Comparison of ENCODE assay signal across 9 cellular contexts in the genomic region with DNA sequence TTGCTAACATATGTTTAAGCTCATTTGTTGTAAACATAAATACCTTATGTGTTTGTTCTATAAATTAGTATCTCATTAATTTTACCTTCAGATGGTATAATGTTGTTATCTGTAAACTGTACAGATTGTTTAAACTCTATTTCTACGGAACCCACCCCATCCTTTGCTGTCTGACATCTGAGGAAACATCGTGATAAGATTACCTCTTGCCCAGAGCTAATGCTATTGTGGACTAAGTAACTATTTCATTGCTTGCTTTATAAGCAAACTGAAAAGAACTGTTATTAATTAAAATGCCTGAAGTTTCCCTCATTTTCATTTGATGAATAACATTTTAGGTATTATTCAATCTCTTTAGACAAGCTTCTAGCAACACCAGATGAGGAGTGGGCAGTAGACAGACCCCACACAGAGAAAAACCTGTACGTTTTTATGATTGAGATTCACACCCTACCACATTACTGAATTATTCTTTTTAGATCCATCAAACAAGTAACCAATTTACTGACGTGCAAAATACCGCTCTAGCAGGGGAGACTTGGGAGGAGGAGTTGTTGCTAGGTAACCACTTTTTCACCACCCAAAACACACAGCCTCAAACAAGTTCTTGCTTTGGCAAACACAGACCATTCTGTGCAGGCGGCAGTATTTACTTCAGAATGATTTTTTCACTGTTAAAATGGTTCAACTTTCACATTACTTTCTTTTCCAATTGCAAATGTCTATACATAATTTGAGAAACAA. TPM values are rescaled to one million over a fixed set of nuclear protein-coding genes. Genes with fewer than 3 reads are reported as not detected.
A peak's percentile ranks its signal among the peaks of the same experiment; 100 is the strongest.
DNase-seq lines count a peak whose midpoint lies in the region; ATAC-seq and TF ChIP-seq lines count a peak whose summit lies in the region.
"Had no signal": no experiment of that assay in that cellular context is flagged by ENCODE, and none has a peak within 500 bp of the region (broad histone marks: within the 10 kb centered on the region; RNA-seq: fewer than 3 reads in every experiment).

No MANE protein-coding gene starts in this region.

- no peak overlapping the region for H3K27ac ChIP-seq in CD4-positive, CD25-positive, alpha-beta regulatory T cell (ENCODE audit: insufficient read depth, low read length, poor library complexity, severe bottlenecking)
- H3K27ac ChIP-seq in spleen: no peak overlapping the region

- no peaks in the 10 kb centered on the region for H3K9me3 ChIP-seq in CD4-positive, CD25-positive, alpha-beta regulatory T cell (ENCODE audit: control insufficient read depth in 2 of 2, low read length in 2 of 2)
- H3K9me3 ChIP-seq in spleen: no peaks in the 10 kb centered on the region

- no peaks in the 10 kb centered on the region for H3K4me1 ChIP-seq in CD4-positive, CD25-positive, alpha-beta regulatory T cell (ENCODE audit: control insufficient read depth, insufficient read depth, low read length, poor library complexity, severe bottlenecking)
- H3K4me1 ChIP-seq in spleen: no peaks in the 10 kb centered on the region

- ATAC-seq in CD4-positive, CD25-positive, alpha-beta regulatory T cell (ENCODE audit: low read depth in 2 of 2): peak; percentile 31 to 52
- ATAC-seq in HG02885 (IDR thresholded peaks at IDR 0.05; ENCODE audit: poor library complexity, unreplicated experiment): peak; percentile 52

- no peaks in the 10 kb centered on the region for H3K36me3 Mint-ChIP-seq in CD4-positive, CD25-positive, alpha-beta regulatory T cell

- no peak for TF ChIP-seq POLR2A in erythroblast (IDR thresholded peaks at IDR 0.05; ENCODE audit: low read length)
- TF ChIP-seq POLR2A in spleen (IDR thresholded peaks at IDR 0.05): no peak

- intact Hi-C loops in spleen (cut with DNase I; ENCODE audit: low total_unique reads): no loop called here

- H3K36me3 ChIP-seq in CD4-positive, CD25-positive, alpha-beta regulatory T cell (ENCODE audit: control insufficient read depth, insufficient read depth, low read length): no peaks in the 10 kb centered on the region
- H3K36me3 ChIP-seq in spleen: no peaks in the 10 kb centered on the region

- peaks cover 8% of the 10 kb centered on the region for H3K27me3 Mint-ChIP-seq in CD4-positive, CD25-positive, alpha-beta regulatory T cell

- TF ChIP-seq CTCF in spleen (IDR thresholded peaks at IDR 0.05 in 8 of 11, conservative IDR thresholded peaks at IDR 0.05 in 3 of 11): no peak

- WGBS in spleen, 5 donors: 8 to 14% (median 13%) methylated on average over 6 of the region's 6 CpGs

- no peaks in the 10 kb centered on the region for H3K27me3 ChIP-seq in CD4-positive, CD25-positive, alpha-beta regulatory T cell (ENCODE audit: control insufficient read depth, insufficient read depth, low read length)
- peaks cover 0 to 20% (median 0%) of the 10 kb centered on the region in 7 donors for H3K27me3 ChIP-seq in spleen (replicated peaks in 1 of 7)

- no peak overlapping the region for H3K27ac Mint-ChIP-seq in CD4-positive, CD25-positive, alpha-beta regulatory T cell

- H3K4me3 Mint-ChIP-seq in CD4-positive, CD25-positive, alpha-beta regulatory T cell: no peak overlapping the region

- no peak overlapping the region for H3K4me3 ChIP-seq in CD4-positive, CD25-positive, alpha-beta regulatory T cell (ENCODE audit: low read depth, low read length)
- no peak overlapping the region for H3K4me3 ChIP-seq in spleen

- H3K9me3 Mint-ChIP-seq in CD4-positive, CD25-positive, alpha-beta regulatory T cell: peaks cover 0 to 6% (median 1%) of the 10 kb centered on the region in 7 donors

- DNase-seq in CD4-positive, CD25-positive, alpha-beta regulatory T cell: peak in 2 of 3 donors; percentile 4 to 6
- DNase-seq in NCI-H226: peak; percentile 43
- peak; percentile 19 to 32 for DNase-seq in erythroblast (lab: John Stamatoyannopoulos, UW)
- DNase-seq in stimulated activated CD4-positive, alpha-beta T cell treated with anti-CD3 and anti-CD28 coated beads, Interleukin-15, amount 100 ng/mL, for 24 hours: no peak
- no peak for DNase-seq in spleen
- DNase-seq in activated CD4-positive, alpha-beta T cell treated with anti-CD3 and anti-CD28 coated beads, Interleukin-2, amount 50 U/mL, for 1 hour: no peak
- no peak for DNase-seq in stimulated activated naive CD4-positive, alpha-beta T cell treated with Interleukin-2 at 50 U/mL for 16 hours (lab: John Stamatoyannopoulos, UW)
- DNase-seq: stimulated activated CD4-positive, alpha-beta T cell treated with anti-CD3 and anti-CD28 coated beads, Interleukin-2, amount 100 ng/mL, for 24 hours had no signal

- peaks cover 0 to 4% (median 2%) of the 10 kb centered on the region in 4 donors for H3K4me1 Mint-ChIP-seq in CD4-positive, CD25-positive, alpha-beta regulatory T cell

RNA-seq across cellular contexts. Expression of gene SYT4, which starts 1.9 kb away (rescaled TPM):
- total RNA-seq in CD4-positive, CD25-positive, alpha-beta regulatory T cell: 1.7 TPM
- polyA plus RNA-seq in CD4-positive, CD25-positive, alpha-beta regulatory T cell: 1 to 10 TPM in 1 of 4 donors, under 1 TPM in 1, not detected in 2; 0.20 to 1.7 TPM
- not detected for total RNA-seq in spleen
- polyA plus RNA-seq in spleen: not detected

Comparison
In these comparisons a context has a peak if more than half of its experiments do, and no peak if none do; other contexts are left out.
1. DNase-seq: peak in CD4-positive, CD25-positive, alpha-beta regulatory T cell (2 of 3), NCI-H226 (single experiment) and erythroblast (2 of 2); none in stimulated activated CD4-positive, alpha-beta T cell treated with anti-CD3 and anti-CD28 coated beads, Interleukin-15, amount 100 ng/mL, for 24 hours (single experiment), spleen (single experiment), activated CD4-positive, alpha-beta T cell treated with anti-CD3 and anti-CD28 coated beads, Interleukin-2, amount 50 U/mL, for 1 hour (single experiment) and stimulated activated naive CD4-positive, alpha-beta T cell treated with Interleukin-2 at 50 U/mL for 16 hours (single experiment).